In genomic region chr4:156972370-156972980, GRCh38 we compare ENCODE assay signal across 8 cellular contexts. TPM values are rescaled to one million over a fixed set of nuclear protein-coding genes. Genes with fewer than 3 reads are reported as not detected.
A peak's percentile ranks its signal among the peaks of the same experiment; 100 is the strongest.
DNase-seq lines count a peak whose midpoint lies in the region; ATAC-seq and TF ChIP-seq lines count a peak whose summit lies in the region.

No MANE protein-coding gene starts in this region.

- peak overlapping the region; percentile 21 for H3K4me3 Mint-ChIP-seq in activated B cell treated with CpG ODN at 0.5 μM for 24 hours

- DNase-seq in HAP-1 (ENCODE audit: low spot score in 2 of 2): peak in 1 of 2 experiments; percentile 25
- no peak for DNase-seq in activated B cell treated with CpG ODN at 0.5 μM for 24 hours
- DNase-seq in gastrocnemius medialis: no peak
- no peak for DNase-seq in NCI-H1930 (lab: John Stamatoyannopoulos, UW)
- DNase-seq in NCI-H2171 (lab: John Stamatoyannopoulos, UW): no peak
- no peak for DNase-seq in stimulated activated naive CD4-positive, alpha-beta T cell (lab: John Stamatoyannopoulos, UW)
- DNase-seq in omental fat pad (ENCODE audit: low spot score): no peak

- peak overlapping the region; percentile 80 to 86 (median 84) for H3K27ac ChIP-seq in gastrocnemius medialis

- no peaks in the 10 kb centered on the region for H3K27me3 ChIP-seq in HAP-1 (ENCODE audit: low read depth)
- peaks cover 15% of the 10 kb centered on the region for H3K27me3 ChIP-seq in iPS-15b (ENCODE audit: control insufficient read depth, insufficient read depth, low read length)
- H3K27me3 ChIP-seq in gastrocnemius medialis: no peaks in the 10 kb centered on the region

- intact Hi-C loops in activated B cell treated with CpG ODN at 0.5 μM for 24 hours (cut with micrococcal nuclease) (no loop called here), gastrocnemius medialis (cut with DNase I; ENCODE audit: low total_unique reads) (loop anchor here (5.0 kb wide), 1 partner anchor 200 kb away; no protein-coding TSS in a partner anchor)

- H3K4me1 ChIP-seq in HAP-1: peaks cover 61% of the 10 kb centered on the region
- H3K4me1 ChIP-seq in iPS-15b (ENCODE audit: control insufficient read depth, insufficient read depth, low read length): peaks cover 15% of the 10 kb centered on the region
- H3K4me1 ChIP-seq in gastrocnemius medialis: peaks cover 22 to 25% of the 10 kb centered on the region in 2 donors

- in situ Hi-C loops in HAP-1 (cut with MboI; ENCODE audit: low sequenced_read_pairs): loop anchor here (25.0 kb wide), 1 partner anchor 285 kb away; no protein-coding TSS in a partner anchor
- in situ Hi-C loops in gastrocnemius medialis (cut with MboI; ENCODE audit: low sequenced_read_pairs in 4 of 4): loop anchor here in 2 of 4 donors (10.0 to 25.0 kb wide), 2 partner anchors 72 to 185 kb away; no protein-coding TSS in a partner anchor

- peak overlapping the region; percentile 61 for H3K4me3 ChIP-seq in HAP-1
- H3K4me3 ChIP-seq in iPS-15b (ENCODE audit: low read depth, low read length): peak overlapping the region; percentile 73
- peak overlapping the region; percentile 74 to 79 (median 78) for H3K4me3 ChIP-seq in gastrocnemius medialis

- H3K9me3 Mint-ChIP-seq in activated B cell treated with CpG ODN at 0.5 μM for 24 hours: peaks cover 5% of the 10 kb centered on the region

- POLR2A ChIA-PET in activated B cell treated with CpG ODN at 0.5 μM for 24 hours (lab: Charles Lee): no interaction called here

- peaks cover 12% of the 10 kb centered on the region for H3K4me1 Mint-ChIP-seq in activated B cell treated with CpG ODN at 0.5 μM for 24 hours

- H3K36me3 ChIP-seq in HAP-1 (replicated peaks) (no peaks in the 10 kb centered on the region), iPS-15b (ENCODE audit: control insufficient read depth, insufficient read depth, low read length) (no peaks in the 10 kb centered on the region), gastrocnemius medialis (no peaks in the 10 kb centered on the region)

- H3K27me3 Mint-ChIP-seq in activated B cell treated with CpG ODN at 0.5 μM for 24 hours: peaks cover 29% of the 10 kb centered on the region

- no peak overlapping the region for H3K9ac ChIP-seq in iPS-15b (ENCODE audit: low read depth, low read length)

- ATAC-seq in activated B cell treated with CpG ODN at 0.5 μM for 24 hours (ENCODE audit: low read depth) (no peak), gastrocnemius medialis (no peak), omental fat pad (ENCODE audit: low FRiP score) (no peak)

- H3K9me3 ChIP-seq in HAP-1: no peaks in the 10 kb centered on the region
- H3K9me3 ChIP-seq in iPS-15b (ENCODE audit: control insufficient read depth, insufficient read depth, low read length): no peaks in the 10 kb centered on the region
- H3K9me3 ChIP-seq in gastrocnemius medialis: no peaks in the 10 kb centered on the region

- H3K27ac Mint-ChIP-seq in activated B cell treated with CpG ODN at 0.5 μM for 24 hours: no peak overlapping the region

- no peaks in the 10 kb centered on the region for H3K36me3 Mint-ChIP-seq in activated B cell treated with CpG ODN at 0.5 μM for 24 hours (ENCODE audit: low read depth)

- no peak for TF ChIP-seq CTCF in activated B cell treated with CpG ODN at 0.5 μM for 24 hours (IDR thresholded peaks at IDR 0.05)
- TF ChIP-seq CTCF in gastrocnemius medialis (IDR thresholded peaks at IDR 0.05 in 4 of 5, conservative IDR thresholded peaks at IDR 0.05 in 1 of 5): no peak
- TF ChIP-seq CTCF in omental fat pad (IDR thresholded peaks at IDR 0.05): no peak

- CTCF ChIA-PET in activated B cell treated with CpG ODN at 0.5 μM for 24 hours (lab: Charles Lee): no interaction called here

- TF ChIP-seq POLR2A in gastrocnemius medialis (IDR thresholded peaks at IDR 0.05): no peak

RNA-seq across cellular contexts. Expression of gene PDGFC, which starts 0.9 kb away (rescaled TPM):
- total RNA-seq in activated B cell treated with CpG ODN at 0.5 μM for 24 hours (not detected in 2 replicates), gastrocnemius medialis (10 to 100 TPM in 1 of 4 donors, 1 to 10 TPM in 3; 4.4 to 10.7 (median 6.3) TPM), omental fat pad (10 to 100 TPM; 22.5 to 38.2 (median 33.1) TPM)
